In the genomic region with DNA sequence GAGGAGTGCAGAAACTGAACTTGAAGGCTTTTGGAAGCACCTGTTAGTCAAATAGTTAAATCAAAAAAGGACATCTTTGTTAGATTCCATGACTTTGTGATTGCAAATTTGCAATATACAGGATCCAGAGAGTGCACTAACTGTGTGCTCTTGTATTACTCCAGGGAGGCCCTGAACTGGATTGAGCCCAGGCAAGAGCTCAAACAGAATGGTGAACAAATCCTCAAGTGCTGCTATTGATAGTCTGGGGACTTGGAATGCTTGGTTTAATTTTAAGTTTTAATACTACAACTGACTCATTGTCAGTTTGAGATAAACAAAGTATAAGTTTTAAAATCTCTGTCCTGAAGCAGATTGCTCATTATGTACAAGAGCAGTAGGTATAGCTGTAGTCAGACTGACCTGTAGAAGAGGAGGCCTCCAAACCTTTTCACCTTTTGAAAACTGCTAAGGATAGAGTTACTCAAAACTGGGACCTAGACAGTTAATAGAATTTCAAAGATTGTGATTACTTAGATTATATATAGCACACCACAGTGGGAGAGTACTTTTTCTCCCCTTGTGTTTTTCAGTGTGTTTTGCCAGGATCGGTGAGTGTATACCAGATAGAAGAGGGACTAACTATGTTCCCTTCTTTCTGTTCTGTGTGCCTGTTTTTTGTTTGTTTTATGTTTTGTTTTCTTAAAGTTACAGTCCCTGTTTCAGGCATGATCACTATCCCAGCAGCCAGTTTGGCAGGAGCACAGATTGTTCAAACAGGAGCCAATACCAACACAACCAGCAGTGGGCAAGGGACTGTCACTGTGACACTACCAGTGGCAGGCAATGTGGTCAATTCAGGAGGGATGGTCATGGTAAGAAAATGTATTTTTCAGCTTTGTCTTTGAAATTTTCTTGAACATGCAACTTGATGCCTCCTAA, we compare ENCODE assay signal across 1 cellular context.
TF ChIP-seq lines count a peak whose summit lies in the region.

No MANE protein-coding gene starts in this region.

TF ChIP-seq in HepG2, 621 proteins besides CTCF, POLR2A, EP300 and RAD21:
- TF ChIP-seq ZSCAN31 (CRISPR knock-in tag; IDR thresholded peaks at IDR 0.05; ENCODE audit: low read depth) (no peak), ZSCAN12 (CRISPR knock-in tag; IDR thresholded peaks at IDR 0.05) (no peak), ZNF367 (CRISPR knock-in tag; IDR thresholded peaks at IDR 0.05; ENCODE audit: borderline replicate concordance) (no peak), ZNF460 (CRISPR knock-in tag; IDR thresholded peaks at IDR 0.05; ENCODE audit: borderline replicate concordance) (no peak)
